In the genomic region with DNA sequence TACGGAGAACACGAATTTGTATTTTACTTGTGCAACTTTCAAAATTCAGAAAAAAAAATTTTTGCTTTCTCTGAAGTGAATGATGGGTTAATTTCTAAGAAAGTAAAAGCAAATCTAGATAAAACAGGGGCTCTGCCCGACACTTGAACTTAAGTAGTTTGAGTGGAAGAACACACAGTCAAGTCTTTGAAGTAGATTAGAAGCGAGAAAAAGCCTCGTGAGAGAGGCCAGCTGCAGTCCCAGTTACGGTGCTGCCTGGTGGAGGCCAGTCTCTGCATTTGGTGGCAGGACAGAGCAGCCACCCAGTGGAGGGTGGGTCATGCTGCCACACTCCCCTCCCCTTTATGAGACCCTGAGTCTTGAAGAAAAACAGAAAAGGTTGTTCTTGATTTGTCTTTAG, we compare ENCODE assay signal across 16 cellular contexts.
DNase-seq lines count a peak whose midpoint lies in the region; ATAC-seq, FAIRE-seq and TF ChIP-seq lines count a peak whose summit lies in the region.
"Had no signal": no experiment of that assay in that cellular context is flagged by ENCODE, and none has a peak within 500 bp of the region (broad histone marks: within the 10 kb centered on the region; RNA-seq: fewer than 3 reads in every experiment).

No MANE protein-coding gene starts in this region.

- FAIRE-seq in small intestine (lab: Jason Lieb, UNC), result no peak
- no peak for FAIRE-seq in GM12892 (lab: Jason Lieb, UNC)
- FAIRE-seq: A204.1 had no signal

- H3K4me1 Mint-ChIP-seq in activated CD4-positive, alpha-beta T cell treated with anti-CD3 and anti-CD28 coated beads for 36 hours, result peaks cover 24% of the 10 kb centered on the region
- peaks cover 31% of the 10 kb centered on the region for H3K4me1 Mint-ChIP-seq in activated CD4-positive, alpha-beta memory T cell treated with anti-CD3 and anti-CD28 coated beads for 36 hours (ENCODE audit: low read depth)
- H3K4me1 Mint-ChIP-seq in naive thymus-derived CD4-positive, alpha-beta T cell, result peaks cover 30 to 48% (median 38%) of the 10 kb centered on the region in 7 donors

- no peak for TF ChIP-seq POLR2A in GM12892 (IDR thresholded peaks at IDR 0.05; ENCODE audit: low read depth, low read length)

- WGBS in small intestine, 3 donors, result 52 to 56% (median 53%) methylated on average over 6 of the region's 6 CpGs

- POLR2A ChIA-PET in activated CD4-positive, alpha-beta T cell treated with anti-CD3 and anti-CD28 coated beads for 36 hours (lab: Charles Lee), result interaction anchor here (0.5 kb wide), 1 partner anchor 70 kb away, joined by 8 read pairs; no protein-coding TSS in a partner anchor
- POLR2A ChIA-PET in activated CD4-positive, alpha-beta memory T cell treated with anti-CD3 and anti-CD28 coated beads for 36 hours (lab: Charles Lee), result interaction anchor here (0.6 kb wide), 1 partner anchor 81 kb away, joined by 3 read pairs; no protein-coding TSS in a partner anchor
- POLR2A ChIA-PET in naive thymus-derived CD4-positive, alpha-beta T cell (lab: Charles Lee), result no interaction called here

- peaks cover 6 to 76% (median 34%) of the 10 kb centered on the region in 3 experiments for H3K36me3 ChIP-seq in naive thymus-derived CD4-positive, alpha-beta T cell (ENCODE audit: control insufficient read depth in 2 of 3, insufficient read depth in 3 of 3, low read length in 3 of 3)
- H3K36me3 ChIP-seq in small intestine (ENCODE audit: control insufficient read depth in 2 of 2, insufficient read depth in 2 of 2, low read length in 2 of 2) (no peaks in the 10 kb centered on the region), BE2C (no peaks in the 10 kb centered on the region)

- peaks cover 57% of the 10 kb centered on the region for H3K36me3 Mint-ChIP-seq in activated CD4-positive, alpha-beta T cell treated with anti-CD3 and anti-CD28 coated beads for 36 hours (ENCODE audit: low read depth)
- H3K36me3 Mint-ChIP-seq in activated CD4-positive, alpha-beta memory T cell treated with anti-CD3 and anti-CD28 coated beads for 36 hours, result peaks cover 52% of the 10 kb centered on the region
- H3K36me3 Mint-ChIP-seq in naive thymus-derived CD4-positive, alpha-beta T cell, result peaks cover 18 to 64% (median 42%) of the 10 kb centered on the region in 5 donors

- DNase-seq in activated CD4-positive, alpha-beta T cell treated with anti-CD3 and anti-CD28 coated beads for 36 hours, result no peak
- no peak for DNase-seq in activated CD4-positive, alpha-beta T cell treated with anti-CD3 and anti-CD28 coated beads, Interleukin-2, amount 50 U/mL, for 1 hour
- DNase-seq in activated CD4-positive, alpha-beta memory T cell treated with anti-CD3 and anti-CD28 coated beads for 36 hours, result no peak
- DNase-seq in naive thymus-derived CD4-positive, alpha-beta T cell, result peak in 3 of 9 donors; percentile 11 to 30 (median 16)
- DNase-seq in small intestine (no peak), BE2C (no peak), GM12892 (ENCODE audit: insufficient read length) (no peak)
- DNase-seq: anterior cingulate cortex, Calu3, esophagus squamous epithelium, NCI-H1694, NCI-H524, testis had no signal

- no peaks in the 10 kb centered on the region for H3K9me3 Mint-ChIP-seq in activated CD4-positive, alpha-beta T cell treated with anti-CD3 and anti-CD28 coated beads for 36 hours (ENCODE audit: low read depth)
- no peaks in the 10 kb centered on the region for H3K9me3 Mint-ChIP-seq in activated CD4-positive, alpha-beta memory T cell treated with anti-CD3 and anti-CD28 coated beads for 36 hours
- H3K9me3 Mint-ChIP-seq in naive thymus-derived CD4-positive, alpha-beta T cell, result peaks cover 0 to 9% (median 0%) of the 10 kb centered on the region in 11 donors

- CTCF ChIA-PET in activated CD4-positive, alpha-beta T cell treated with anti-CD3 and anti-CD28 coated beads for 36 hours (lab: Charles Lee), result no interaction called here
- CTCF ChIA-PET in activated CD4-positive, alpha-beta memory T cell treated with anti-CD3 and anti-CD28 coated beads for 36 hours (lab: Charles Lee), result interaction anchor here (1.0 kb wide), 1 partner anchor 42 kb away, joined by 3 read pairs; no protein-coding TSS in a partner anchor
- CTCF ChIA-PET in naive thymus-derived CD4-positive, alpha-beta T cell (lab: Charles Lee), result interaction anchor here (1.5 kb wide), 1 partner anchor 87 kb away, joined by 5 read pairs; no protein-coding TSS in a partner anchor

- no peak for TF ChIP-seq CTCF in BE2C (IDR thresholded peaks at IDR 0.05; ENCODE audit: low read depth, low read length)

- no peaks in the 10 kb centered on the region for H3K9me3 ChIP-seq in naive thymus-derived CD4-positive, alpha-beta T cell (ENCODE audit: control insufficient read depth in 2 of 3, low read length in 3 of 3)
- H3K9me3 ChIP-seq in small intestine (ENCODE audit: control insufficient read depth, low read depth), result no peaks in the 10 kb centered on the region
- no peaks in the 10 kb centered on the region for H3K9me3 ChIP-seq in BE2C
- H3K9me3 ChIP-seq: esophagus squamous epithelium, testis had no signal

- H3K4me3 Mint-ChIP-seq in activated CD4-positive, alpha-beta T cell treated with anti-CD3 and anti-CD28 coated beads for 36 hours, result no peak overlapping the region
- H3K4me3 Mint-ChIP-seq in activated CD4-positive, alpha-beta memory T cell treated with anti-CD3 and anti-CD28 coated beads for 36 hours, result no peak overlapping the region
- H3K4me3 Mint-ChIP-seq in naive thymus-derived CD4-positive, alpha-beta T cell, result peak overlapping the region in 5 of 10 donors; percentile 20 to 32 (median 27)

- peak overlapping the region; percentile 1 for H3K27ac ChIP-seq in naive thymus-derived CD4-positive, alpha-beta T cell (ENCODE audit: low read depth, low read length)
- no peak overlapping the region for H3K27ac ChIP-seq in small intestine (ENCODE audit: low read depth in 1 of 2, low read length in 1 of 2)
- H3K27ac ChIP-seq: esophagus squamous epithelium, testis had no signal

- no peaks in the 10 kb centered on the region for H3K27me3 Mint-ChIP-seq in activated CD4-positive, alpha-beta T cell treated with anti-CD3 and anti-CD28 coated beads for 36 hours
- no peaks in the 10 kb centered on the region for H3K27me3 Mint-ChIP-seq in activated CD4-positive, alpha-beta memory T cell treated with anti-CD3 and anti-CD28 coated beads for 36 hours
- no peaks in the 10 kb centered on the region for H3K27me3 Mint-ChIP-seq in naive thymus-derived CD4-positive, alpha-beta T cell

- ATAC-seq in activated CD4-positive, alpha-beta T cell treated with anti-CD3 and anti-CD28 coated beads for 36 hours, result peak; percentile 38
- ATAC-seq in HG02798 (IDR thresholded peaks at IDR 0.05; ENCODE audit: poor library complexity, unreplicated experiment), result peak; percentile 11
- ATAC-seq in naive thymus-derived CD4-positive, alpha-beta T cell, result no peak

- H3K27me3 ChIP-seq in naive thymus-derived CD4-positive, alpha-beta T cell (ENCODE audit: control insufficient read depth in 2 of 2, insufficient read depth in 2 of 2, low read length in 2 of 2), result no peaks in the 10 kb centered on the region
- H3K27me3 ChIP-seq in small intestine (ENCODE audit: control insufficient read depth in 2 of 2, insufficient read depth in 2 of 2, low read length in 2 of 2) (no peaks in the 10 kb centered on the region), BE2C (peaks cover 3% of the 10 kb centered on the region)
- H3K27me3 ChIP-seq: esophagus squamous epithelium, testis had no signal

- H3K27ac Mint-ChIP-seq in activated CD4-positive, alpha-beta T cell treated with anti-CD3 and anti-CD28 coated beads for 36 hours, result peak overlapping the region; percentile 71
- H3K27ac Mint-ChIP-seq in activated CD4-positive, alpha-beta memory T cell treated with anti-CD3 and anti-CD28 coated beads for 36 hours, result peak overlapping the region; percentile 67
- H3K27ac Mint-ChIP-seq in naive thymus-derived CD4-positive, alpha-beta T cell, result peak overlapping the region; percentile 75 to 90 (median 80)

- H3K4me1 ChIP-seq in naive thymus-derived CD4-positive, alpha-beta T cell (ENCODE audit: control insufficient read depth in 2 of 2, insufficient read depth in 2 of 2, low read length in 2 of 2), result peaks cover 8 to 19% of the 10 kb centered on the region in 2 donors
- H3K4me1 ChIP-seq in small intestine (ENCODE audit: control insufficient read depth in 2 of 2, insufficient read depth in 1 of 2, low read depth in 1 of 2, low read length in 1 of 2) (no peaks in the 10 kb centered on the region), BE2C (no peaks in the 10 kb centered on the region)
- H3K4me1 ChIP-seq: testis had no signal

- no peak overlapping the region for H3K4me3 ChIP-seq in naive thymus-derived CD4-positive, alpha-beta T cell (ENCODE audit: low read length)
- H3K4me3 ChIP-seq in small intestine (ENCODE audit: low read depth in 1 of 2, low read length in 2 of 2) (no peak overlapping the region), BE2C (ENCODE audit: low read depth, low read length) (no peak overlapping the region)
- H3K4me3 ChIP-seq: esophagus squamous epithelium, lung, testis had no signal

- intact Hi-C loops in activated CD4-positive, alpha-beta T cell treated with anti-CD3 and anti-CD28 coated beads for 36 hours (cut with DNase I, micrococcal nuclease), result no loop called here
- intact Hi-C loops in activated CD4-positive, alpha-beta memory T cell treated with anti-CD3 and anti-CD28 coated beads for 36 hours (cut with micrococcal nuclease), result loop anchor here (1.0 to 2.0 kb wide), 4 partner anchors 23 to 109 kb away; a partner anchor contains a TSS
- intact Hi-C loops in naive thymus-derived CD4-positive, alpha-beta T cell (cut with micrococcal nuclease), result loop anchor here in 1 of 2 donors (2.0 to 5.0 kb wide), 2 partner anchors 60 to 81 kb away; a partner anchor contains a TSS
